8 cellular contexts compared by ENCODE assay signal in the genomic region with DNA sequence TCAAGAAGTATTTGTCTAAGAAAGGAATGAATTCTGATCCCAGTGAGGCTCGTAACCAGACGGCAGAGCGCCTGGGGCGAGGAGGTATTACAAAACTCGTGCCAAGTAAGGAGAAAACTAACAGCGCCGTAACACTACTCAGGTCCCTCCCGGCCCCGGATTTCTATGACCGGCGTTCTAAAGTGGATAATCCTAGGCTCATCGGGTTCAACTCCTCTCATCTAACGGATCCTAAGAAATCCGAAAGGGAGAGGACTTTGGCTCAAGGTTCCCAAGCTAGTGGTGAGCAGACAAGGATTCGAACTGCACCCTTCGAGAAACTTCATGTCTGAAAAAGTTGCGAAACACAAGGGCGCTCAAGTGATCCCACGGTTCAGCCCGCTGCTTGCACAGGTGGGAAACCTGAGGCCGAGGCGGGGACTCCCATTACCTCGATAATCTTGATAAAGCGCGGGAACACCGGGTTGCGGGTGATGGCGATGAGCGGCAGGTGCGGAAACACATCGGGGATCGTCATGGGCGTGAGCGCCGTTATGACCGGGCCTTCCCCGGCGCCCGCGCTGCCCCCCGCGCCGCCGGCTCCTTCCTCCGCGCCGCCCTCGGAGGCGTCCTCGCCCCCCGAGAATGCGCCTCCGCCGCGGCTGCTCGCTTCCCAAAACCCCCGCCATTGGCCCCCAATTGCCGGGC. TPM values are rescaled to one million over a fixed set of nuclear protein-coding genes. Genes with fewer than 3 reads are reported as not detected.
A peak's percentile ranks its signal among the peaks of the same experiment; 100 is the strongest.
DNase-seq lines count a peak whose midpoint lies in the region; ATAC-seq and TF ChIP-seq lines count a peak whose summit lies in the region.

No MANE protein-coding gene starts in this region.

- H3K4me1 ChIP-seq in OCI-LY1 (ENCODE audit: insufficient read depth, low read length, severe bottlenecking), result peaks cover 30% of the 10 kb centered on the region
- peaks cover 14% of the 10 kb centered on the region for H3K4me1 ChIP-seq in mesenchymal stem cell (ENCODE audit: control insufficient read depth, insufficient read depth, low read depth, low read length)
- peaks cover 12 to 34% (median 19%) of the 10 kb centered on the region in 4 donors for H3K4me1 ChIP-seq in transverse colon

- peaks cover 45% of the 10 kb centered on the region for H3K79me2 ChIP-seq in OCI-LY1 (ENCODE audit: insufficient read depth, low read length)

- DNase-seq in AG20443 (ENCODE audit: low spot score), result peak; percentile 16
- DNase-seq in mesenchymal stem cell, result peak; percentile 61
- no peak for DNase-seq in transverse colon
- no peak for DNase-seq in NCI-H1930 (lab: John Stamatoyannopoulos, UW)

- no peak for TF ChIP-seq POLR2A in transverse colon (IDR thresholded peaks at IDR 0.05)

- H3K9me2 ChIP-seq in OCI-LY1 (ENCODE audit: low read depth, low read length), result no peaks in the 10 kb centered on the region

- peak overlapping the region; percentile 83 for H3K9ac ChIP-seq in OCI-LY1 (ENCODE audit: low read length)
- H3K9ac ChIP-seq in mesenchymal stem cell (ENCODE audit: low read length), result peak overlapping the region; percentile 100

- peak overlapping the region; percentile 93 for H3K4me2 ChIP-seq in OCI-LY1 (ENCODE audit: low read length)
- peak overlapping the region; percentile 79 for H3K4me2 ChIP-seq in mesenchymal stem cell (ENCODE audit: low read length, poor library complexity, severe bottlenecking)

- peak overlapping the region; percentile 90 for H3K27ac ChIP-seq in OCI-LY1 (ENCODE audit: low read depth, low read length, poor library complexity, severe bottlenecking)
- peak overlapping the region; percentile 98 for H3K27ac ChIP-seq in cingulate gyrus (ENCODE audit: low read depth, low read length)
- H3K27ac ChIP-seq in mesenchymal stem cell (ENCODE audit: low read length, poor library complexity, severe bottlenecking), result peak overlapping the region; percentile 64
- peak overlapping the region; percentile 93 to 97 (median 96) for H3K27ac ChIP-seq in transverse colon

- H2BK5ac ChIP-seq in mesenchymal stem cell (ENCODE audit: low read depth, low read length, poor library complexity, severe bottlenecking), result peak overlapping the region; percentile 70

- peak overlapping the region; percentile 80 for H3K18ac ChIP-seq in mesenchymal stem cell (ENCODE audit: low read depth in 1 of 2, low read length in 2 of 2)

- H3K9me3 ChIP-seq in OCI-LY1 (ENCODE audit: low read length) (no peaks in the 10 kb centered on the region), mesenchymal stem cell (ENCODE audit: control insufficient read depth, low read length) (no peaks in the 10 kb centered on the region), transverse colon (no peaks in the 10 kb centered on the region)

- ATAC-seq in GM19372 (IDR thresholded peaks at IDR 0.05; ENCODE audit: low read depth, unreplicated experiment) (peak; percentile 2), GM18858 (IDR thresholded peaks at IDR 0.05; ENCODE audit: unreplicated experiment) (no peak)

- peak overlapping the region; percentile 86 for H4K91ac ChIP-seq in mesenchymal stem cell (ENCODE audit: low read length)

- peak overlapping the region; percentile 22 for H2AK5ac ChIP-seq in mesenchymal stem cell (ENCODE audit: low read length, severe bottlenecking)

- H4K20me1 ChIP-seq in OCI-LY1 (ENCODE audit: insufficient read depth, low read length), result no peaks in the 10 kb centered on the region; the same call in 1 of the 2 replicates

- H2BK12ac ChIP-seq in mesenchymal stem cell (ENCODE audit: low read length in 2 of 2), result peak overlapping the region; percentile 39 to 71

- TF ChIP-seq EP300 in transverse colon (IDR thresholded peaks at IDR 0.05; ENCODE audit: low read depth), result no peak

- peak overlapping the region; percentile 59 for H4K8ac ChIP-seq in mesenchymal stem cell (ENCODE audit: low read length)

- intact Hi-C loops in transverse colon (cut with DNase I; ENCODE audit: low total_unique reads), result no loop called here

- in situ Hi-C loops in transverse colon (cut with MboI; ENCODE audit: low pct_ligation_motif_present in 1 of 4, low pct_unique_long_range_greater_than_20kb in 1 of 4, low sequenced_read_pairs in 3 of 4), result no loop called here

- no peaks in the 10 kb centered on the region for H3F3A ChIP-seq in OCI-LY1 (ENCODE audit: insufficient read depth, low read length)

- peak overlapping the region; percentile 73 for H2BK120ac ChIP-seq in mesenchymal stem cell (ENCODE audit: low read depth, low read length)

- H3K4ac ChIP-seq in mesenchymal stem cell (ENCODE audit: low read depth in 1 of 2, low read length in 2 of 2), result peak overlapping the region; percentile 81 to 92

- H3K4me3 ChIP-seq in OCI-LY1 (ENCODE audit: low read depth, low read length, poor library complexity, severe bottlenecking), result peak overlapping the region; percentile 77
- peak overlapping the region; percentile 96 to 99 for H3K4me3 ChIP-seq in mesenchymal stem cell (ENCODE audit: insufficient read depth in 1 of 2, low read depth in 1 of 2, low read length in 2 of 2)
- peak overlapping the region; percentile 87 to 100 (median 93) for H3K4me3 ChIP-seq in transverse colon

- H3K27me3 ChIP-seq in OCI-LY1 (ENCODE audit: insufficient read depth, low read length) (no peaks in the 10 kb centered on the region), mesenchymal stem cell (ENCODE audit: control insufficient read depth in 1 of 2, insufficient read depth in 1 of 2, low read length in 2 of 2) (no peaks in the 10 kb centered on the region), transverse colon (no peaks in the 10 kb centered on the region)

- TF ChIP-seq CTCF in OCI-LY1 (IDR thresholded peaks at IDR 0.05; ENCODE audit: low read length) (no peak), transverse colon (IDR thresholded peaks at IDR 0.05) (no peak)

- H3K23ac ChIP-seq in mesenchymal stem cell (ENCODE audit: low read length in 2 of 2), result peak overlapping the region in 1 of 2 experiments; percentile 83

- H2AFZ ChIP-seq in OCI-LY1 (ENCODE audit: low read length), result no peak overlapping the region
- peak overlapping the region; percentile 64 for H2AFZ ChIP-seq in mesenchymal stem cell (ENCODE audit: low read depth, low read length)

- H3K36me3 ChIP-seq in OCI-LY1 (ENCODE audit: insufficient read depth, low read length) (peaks cover 21% of the 10 kb centered on the region), mesenchymal stem cell (ENCODE audit: control insufficient read depth in 1 of 2, insufficient read depth in 2 of 2, low read depth in 1 of 2, low read length in 2 of 2) (peaks cover 7 to 10% of the 10 kb centered on the region in 2 experiments), transverse colon (no peaks in the 10 kb centered on the region)

- 1% methylated on average over 37 of the region's 58 CpGs for whole genome bisulfite sequencing in mesenchymal stem cell
- WGBS in transverse colon (ENCODE audit: low coverage in 1 of 2), 2 donors, result 1% methylated on average over 50 of the region's 58 CpGs; no CpG with 5 or more reads in 1 of the 2 donors

- no peak overlapping the region for H3K14ac ChIP-seq in mesenchymal stem cell (ENCODE audit: low read length in 2 of 2)

- peaks cover 3% of the 10 kb centered on the region for H3K79me1 ChIP-seq in mesenchymal stem cell (replicated peaks; ENCODE audit: low read length, poor library complexity, severe bottlenecking)

- peak overlapping the region; percentile 44 for H2BK15ac ChIP-seq in mesenchymal stem cell (ENCODE audit: low read depth, poor library complexity, severe bottlenecking)

RNA-seq across cellular contexts. Expression of gene LONP1, which starts 0.5 kb away (rescaled TPM):
- polyA plus RNA-seq in mesenchymal stem cell (2013, experiment 1 of 2), result 42.5 TPM
- 41.2 TPM for polyA plus RNA-seq in mesenchymal stem cell (2013, experiment 2 of 2)
- 100 to 1,000 TPM in 1 of 4 donors, 10 to 100 TPM in 3; 28.7 to 164 (median 39.8) TPM for total RNA-seq in transverse colon

RNA-seq across cellular contexts. Expression of gene CATSPERD, which starts 1.0 kb away (rescaled TPM):
- not detected for polyA plus RNA-seq in mesenchymal stem cell (2013, experiment 1 of 2)
- polyA plus RNA-seq in mesenchymal stem cell (2013, experiment 2 of 2), result not detected
- not detected for total RNA-seq in transverse colon

RNA-seq across cellular contexts. Expression of gene RPL36, which starts 29.3 kb away (rescaled TPM):
- 1,659 TPM for polyA plus RNA-seq in mesenchymal stem cell (2013, experiment 1 of 2)
- polyA plus RNA-seq in mesenchymal stem cell (2013, experiment 2 of 2), result 1,656 TPM
- total RNA-seq in transverse colon, result 100 to 1,000 TPM in 3 of 4 donors, 10 to 100 TPM in 1; 87.9 to 636 (median 329) TPM

RNA-seq across cellular contexts. Expression of gene HSD11B1L, which starts 38.6 kb away (rescaled TPM):
- 13.7 TPM for polyA plus RNA-seq in mesenchymal stem cell (2013, experiment 1 of 2)
- polyA plus RNA-seq in mesenchymal stem cell (2013, experiment 2 of 2), result 13.5 TPM
- total RNA-seq in transverse colon, result 10 to 100 TPM; 10.8 to 30.1 (median 16.6) TPM

RNA-seq across cellular contexts. Expression of gene MICOS13, which starts 39.1 kb away (rescaled TPM):
- 58.1 TPM for polyA plus RNA-seq in mesenchymal stem cell (2013, experiment 1 of 2)
- polyA plus RNA-seq in mesenchymal stem cell (2013, experiment 2 of 2), result 61.4 TPM
- total RNA-seq in transverse colon, result 10 to 100 TPM; 30.3 to 73.5 (median 52.6) TPM

Comparison
In these comparisons a context has a peak if more than half of its experiments do, and no peak if none do; other contexts are left out.
1. DNase-seq: peak in AG20443 (single experiment) and mesenchymal stem cell (single experiment); none in transverse colon (single experiment) and NCI-H1930 (0 of 2).
2. Peak in every context shown above with its lines, with median percentiles within 50 percentile points of each other: H3K27ac ChIP-seq and H3K4me3 ChIP-seq.